11 cellular contexts compared by ENCODE assay signal in the genomic region with DNA sequence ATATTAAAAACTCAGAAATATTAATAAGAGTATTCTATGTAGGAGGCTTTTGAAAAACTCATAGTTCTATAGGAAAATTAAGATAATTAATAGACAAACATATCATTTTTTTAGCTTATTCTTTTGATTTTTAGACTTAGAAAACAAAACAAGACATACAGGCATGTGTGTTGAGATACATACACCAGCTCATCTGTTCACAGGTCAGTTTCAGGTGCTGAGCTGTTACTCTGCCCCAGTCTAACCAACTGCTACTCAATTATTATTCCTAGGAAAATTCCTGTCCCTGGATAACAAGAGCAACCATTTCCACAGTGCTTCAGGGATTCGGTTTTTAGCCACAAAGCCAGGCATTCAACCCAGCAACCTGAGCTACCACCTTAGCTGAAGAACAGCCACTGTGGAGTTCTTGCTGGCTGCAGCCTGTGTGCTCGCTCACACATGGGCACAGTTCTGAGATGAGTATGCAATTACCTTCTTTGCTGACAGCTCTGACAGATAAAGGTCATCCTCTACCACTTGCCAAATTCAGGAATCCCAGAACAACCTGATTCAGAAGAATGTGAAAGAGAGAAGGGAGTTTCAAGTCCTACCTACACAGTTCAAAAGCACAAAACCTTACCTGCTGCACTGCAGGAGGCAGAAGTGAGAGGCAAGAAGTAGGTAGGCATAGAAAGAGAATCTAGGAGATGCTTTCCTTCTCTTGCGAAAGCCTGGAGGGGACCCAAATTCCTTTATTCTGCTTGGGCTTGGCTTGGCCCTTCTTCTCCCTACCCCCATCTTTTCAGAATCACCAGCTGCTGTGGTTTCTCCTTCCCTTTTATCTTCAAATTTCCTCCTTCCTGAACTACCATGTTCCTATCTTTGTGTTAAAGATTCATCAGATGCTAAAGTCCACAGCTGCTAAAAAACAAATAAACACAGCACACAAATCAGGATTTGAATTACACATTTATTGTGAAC.
DNase-seq lines count a peak whose midpoint lies in the region; ATAC-seq and TF ChIP-seq lines count a peak whose summit lies in the region.
"Had no signal": no experiment of that assay in that cellular context is flagged by ENCODE, and none has a peak within 500 bp of the region (broad histone marks: within the 10 kb centered on the region; RNA-seq: fewer than 3 reads in every experiment).

No MANE protein-coding gene starts in this region.

- CTCF ChIA-PET in WTC11 (lab: Charles Lee), result interaction anchor here (1.0 to 1.7 kb wide), 6 partner anchors 10 to 281 kb away, joined by 3 to 7 read pairs (median 4); no protein-coding TSS in a partner anchor
- CTCF ChIA-PET in CD4-positive, alpha-beta T cell (lab: Charles Lee), result no interaction called here

- H3K9ac ChIP-seq in BLaER1, result no peak overlapping the region

- no peaks in the 10 kb centered on the region for H3K9me3 Mint-ChIP-seq in WTC11
- peaks cover 2% of the 10 kb centered on the region for H3K9me3 Mint-ChIP-seq in CD4-positive, alpha-beta T cell

- peak overlapping the region; percentile 16; the same call in 1 of the 2 replicates for H3K27ac ChIP-seq in BLaER1
- no peak overlapping the region for H3K27ac ChIP-seq in CD4-positive, alpha-beta T cell (ENCODE audit: low read depth, low read length)

- H3K4me1 ChIP-seq in BLaER1, result peaks cover 17% of the 10 kb centered on the region

- no peak overlapping the region for H3K4me3 Mint-ChIP-seq in WTC11
- no peak overlapping the region for H3K4me3 Mint-ChIP-seq in CD4-positive, alpha-beta T cell

- peak overlapping the region; percentile 28 for H3K27ac Mint-ChIP-seq in WTC11
- no peak overlapping the region for H3K27ac Mint-ChIP-seq in CD4-positive, alpha-beta T cell

- ATAC-seq in HG02610 (IDR thresholded peaks at IDR 0.05; ENCODE audit: unreplicated experiment) (peak; percentile 68), WTC11 (peak; percentile 67), left colon (peak; percentile 87), GM19397 (IDR thresholded peaks at IDR 0.05; ENCODE audit: unreplicated experiment) (no peak)
- no peak for ATAC-seq in CD4-positive, alpha-beta T cell (ENCODE audit: poor library complexity)

- H3K9me3 ChIP-seq in BLaER1, result peaks cover 17% of the 10 kb centered on the region
- H3K9me3 ChIP-seq in CD4-positive, alpha-beta T cell (ENCODE audit: control insufficient read depth, low read length), result peaks cover 6% of the 10 kb centered on the region
- H3K9me3 ChIP-seq: HAP-1 had no signal

- no peaks in the 10 kb centered on the region for H3K27me3 ChIP-seq in BLaER1
- H3K27me3 ChIP-seq in CD4-positive, alpha-beta T cell (ENCODE audit: control insufficient read depth, insufficient read depth, low read length), result no peaks in the 10 kb centered on the region

- DNase-seq in WTC11 (ENCODE audit: low spot score), result no peak
- no peak for DNase-seq in left colon
- no peak for DNase-seq in stimulated activated naive CD4-positive, alpha-beta T cell (lab: John Stamatoyannopoulos, UW)
- no peak for DNase-seq in iPS-NIHi7 (ENCODE audit: extremely low spot score)
- no peak for DNase-seq in CD4-positive, alpha-beta T cell
- DNase-seq: activated CD4-positive, CD25-positive, alpha-beta regulatory T cell; NCI-H1417 treated with DMSO at 0.1 percent for 48 hours had no signal

- H3K4me3 ChIP-seq in BLaER1, result no peak overlapping the region
- H3K4me3 ChIP-seq: HAP-1 had no signal

- 0 out of 2 replicates have a peak, but pooled peaks cover 6% of the 10 kb centered on the region for H4K20me1 ChIP-seq in BLaER1

- peaks cover 40% of the 10 kb centered on the region for H3K4me1 Mint-ChIP-seq in WTC11
- peaks cover 29% of the 10 kb centered on the region for H3K4me1 Mint-ChIP-seq in CD4-positive, alpha-beta T cell (ENCODE audit: low read depth)

- no peaks in the 10 kb centered on the region for H3K27me3 Mint-ChIP-seq in WTC11 (ENCODE audit: low read depth)
- no peaks in the 10 kb centered on the region for H3K27me3 Mint-ChIP-seq in CD4-positive, alpha-beta T cell

- POLR2A ChIA-PET in WTC11 (lab: Charles Lee), result no interaction called here
- POLR2A ChIA-PET in CD4-positive, alpha-beta T cell (lab: Charles Lee), result no interaction called here

- intact Hi-C loops in left colon (cut with DNase I, micrococcal nuclease), result no loop called here
- intact Hi-C loops in CD4-positive, alpha-beta T cell (cut with DNase I, micrococcal nuclease), result loop anchor here in 1 of 2 experiments (5.0 kb wide), 1 partner anchor 47 kb away; no protein-coding TSS in a partner anchor

- peaks cover 5% of the 10 kb centered on the region; the same call in 1 of the 2 replicates for H3K36me3 ChIP-seq in BLaER1
- H3K36me3 ChIP-seq: HAP-1 had no signal

- peak overlapping the region; percentile 72 for H3K4me2 ChIP-seq in BLaER1

- no peak for TF ChIP-seq CTCF in WTC11 (IDR thresholded peaks at IDR 0.05)
- TF ChIP-seq CTCF in CD4-positive, alpha-beta T cell (IDR thresholded peaks at IDR 0.05), result no peak

- H3K36me3 Mint-ChIP-seq in WTC11, result no peaks in the 10 kb centered on the region
- peaks cover 23% of the 10 kb centered on the region for H3K36me3 Mint-ChIP-seq in CD4-positive, alpha-beta T cell (ENCODE audit: low read depth)

TF ChIP-seq in WTC11, 78 proteins besides CTCF, POLR2A, EP300 and RAD21:
- TF ChIP-seq ZNF423 (CRISPR knock-in tag; IDR thresholded peaks at IDR 0.05), result no peak
- TF ChIP-seq ATF1 (CRISPR knock-in tag; IDR thresholded peaks at IDR 0.05), result no peak
- TF ChIP-seq MLX (CRISPR knock-in tag; IDR thresholded peaks at IDR 0.05), result no peak
TF ChIP-seq in WTC11: peak in this region for 0.

Comparison
In these comparisons a context has a peak if more than half of its experiments do, and no peak if none do; other contexts are left out.
1. ATAC-seq: peak in HG02610 (single experiment), WTC11 (single experiment) and left colon (single experiment); none in GM19397 (single experiment) and CD4-positive, alpha-beta T cell (single experiment).